Comparison of ENCODE assay signal across 21 cellular contexts in the genomic region with DNA sequence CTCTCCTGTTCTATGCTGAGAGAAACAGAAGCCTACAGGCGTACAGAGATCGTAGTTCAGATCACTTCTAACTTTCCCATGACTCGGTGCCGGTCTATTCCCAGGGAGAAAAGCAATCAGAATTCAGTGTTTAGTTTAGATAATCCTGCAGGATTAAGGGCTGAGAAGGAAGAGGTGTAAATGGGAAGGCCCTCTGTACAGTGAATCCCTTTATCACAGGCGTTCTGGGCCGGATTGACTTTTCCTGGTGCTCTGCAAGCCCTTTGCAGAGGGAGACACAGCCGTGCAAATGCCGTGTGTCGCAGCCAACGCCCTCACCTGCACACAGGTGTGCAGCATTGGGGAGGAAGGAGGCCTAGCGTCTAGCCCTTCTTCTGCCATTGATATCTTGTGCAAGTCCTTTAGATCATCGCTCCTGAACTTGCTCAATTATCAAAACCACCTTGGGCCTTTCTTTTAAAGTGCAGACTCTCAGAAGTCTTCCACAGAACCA.
DNase-seq lines count a peak whose midpoint lies in the region; ATAC-seq and TF ChIP-seq lines count a peak whose summit lies in the region.
"Had no signal": no experiment of that assay in that cellular context is flagged by ENCODE, and none has a peak within 500 bp of the region (broad histone marks: within the 10 kb centered on the region; RNA-seq: fewer than 3 reads in every experiment).

No MANE protein-coding gene starts in this region.

- H3K27ac ChIP-seq in endodermal cell (ENCODE audit: low read depth, low read length): peak overlapping the region; percentile 36
- no peak overlapping the region for H3K27ac ChIP-seq in lower lobe of right lung
- H3K27ac ChIP-seq: BLaER1 treated with 17β-estradiol and CSF1 and Interleukin-3, amounts not matched to agents 10 nM and 100 nM; GM23248; HL-60 had no signal

- peaks cover 44% of the 10 kb centered on the region for H3K27me3 ChIP-seq in endodermal cell (ENCODE audit: control insufficient read depth, insufficient read depth, low read length, poor library complexity, severe bottlenecking)
- H3K27me3 ChIP-seq in lower lobe of right lung (ENCODE audit: low read depth): peaks cover 4% of the 10 kb centered on the region

- peaks cover 6% of the 10 kb centered on the region for H3K9me3 ChIP-seq in endodermal cell (ENCODE audit: control insufficient read depth, low read length)
- H3K9me3 ChIP-seq in lower lobe of right lung: no peaks in the 10 kb centered on the region
- H3K9me3 ChIP-seq: BLaER1 treated with 17β-estradiol and CSF1 and Interleukin-3, amounts not matched to agents 10 nM and 100 nM; MG63; SK-N-SH had no signal

- H3K4me3 ChIP-seq in endodermal cell (ENCODE audit: low read length) (peak overlapping the region; percentile 13), lower lobe of right lung (no peak overlapping the region)
- H3K4me3 ChIP-seq: BLaER1 treated with 17β-estradiol and CSF1 and Interleukin-3, amounts not matched to agents 10 nM and 100 nM; GM23248; K562; MG63 had no signal

- H3K27me3 Mint-ChIP-seq in endodermal cell (ENCODE audit: insufficient read depth) (peaks cover 44% of the 10 kb centered on the region), progenitor cell of endocrine pancreas (peaks cover 24% of the 10 kb centered on the region)

- H3K9me3 Mint-ChIP-seq in endodermal cell (no peaks in the 10 kb centered on the region), progenitor cell of endocrine pancreas (ENCODE audit: low read depth) (no peaks in the 10 kb centered on the region)
- H3K9me3 Mint-ChIP-seq: H9 had no signal

- intact Hi-C loops in lower lobe of right lung (cut with DNase I): no loop called here

- TF ChIP-seq CTCF in endodermal cell (conservative IDR thresholded peaks at IDR 0.05) (no peak), progenitor cell of endocrine pancreas (IDR thresholded peaks at IDR 0.05; ENCODE audit: unreplicated experiment) (no peak), lower lobe of right lung (IDR thresholded peaks at IDR 0.05) (no peak)

- WGBS in endodermal cell (ENCODE audit: insufficient coverage in 1 of 2, insufficient read length in 1 of 2), 2 experiments: 76 to 88% methylated on average over 8 to 12 of the region's 12 CpGs

- peak overlapping the region; percentile 3 for H3K4me3 Mint-ChIP-seq in endodermal cell
- H3K4me3 Mint-ChIP-seq in progenitor cell of endocrine pancreas (ENCODE audit: low read depth): no peak overlapping the region
- H3K4me3 Mint-ChIP-seq: CD4-positive, alpha-beta memory T cell; H9 had no signal

- H3K27ac Mint-ChIP-seq in endodermal cell (peak overlapping the region; percentile 86), progenitor cell of endocrine pancreas (peak overlapping the region; percentile 7)
- H3K27ac Mint-ChIP-seq: CD4-positive, alpha-beta memory T cell; H9 had no signal

- H3K4me1 Mint-ChIP-seq in endodermal cell: peaks cover 57% of the 10 kb centered on the region
- peaks cover 42% of the 10 kb centered on the region for H3K4me1 Mint-ChIP-seq in progenitor cell of endocrine pancreas (ENCODE audit: low read depth)

- ATAC-seq in lower lobe of right lung: no peak
- ATAC-seq in HG03520 (IDR thresholded peaks at IDR 0.05; ENCODE audit: unreplicated experiment): no peak
- ATAC-seq in GM18511 (IDR thresholded peaks at IDR 0.05; ENCODE audit: unreplicated experiment): no peak
- ATAC-seq: HepG2, K562, Panc1 had no signal

- H3K9ac ChIP-seq in endodermal cell (ENCODE audit: extremely low read depth, low read length, poor library complexity, severe bottlenecking): peak overlapping the region; percentile 39
- H3K9ac ChIP-seq: BLaER1 treated with 17β-estradiol and CSF1 and Interleukin-3, amounts not matched to agents 10 nM and 100 nM; GM23248; SK-N-SH had no signal

- H3K4me1 ChIP-seq in endodermal cell (ENCODE audit: control insufficient read depth, insufficient read depth, low read length) (peaks cover 19% of the 10 kb centered on the region), lower lobe of right lung (no peaks in the 10 kb centered on the region)

- peak; percentile 70 for DNase-seq in NCI-H82 treated with DMSO at 0.1 percent for 48 hours (lab: John Stamatoyannopoulos, UW; ENCODE audit: unreplicated experiment)
- peak; percentile 55 for DNase-seq in endodermal cell
- no peak for DNase-seq in progenitor cell of endocrine pancreas (ENCODE audit: low spot score, unreplicated experiment)
- DNase-seq in lower lobe of right lung: no peak
- DNase-seq in stimulated activated naive CD4-positive, alpha-beta T cell treated with Interleukin-2 at 50 U/mL for 16 hours (lab: John Stamatoyannopoulos, UW): no peak
- DNase-seq: CD4-positive, alpha-beta memory T cell; GM23248; H9; MG63; NCI-H1694 treated with DMSO at 0.1 percent for 48 hours; NCI-H2107; NCI-H748 treated with DMSO at 0.1 percent for 48 hours; SIG-M5; SK-N-SH had no signal

- H3K36me3 Mint-ChIP-seq in endodermal cell (ENCODE audit: low read depth) (no peaks in the 10 kb centered on the region), progenitor cell of endocrine pancreas (ENCODE audit: insufficient read depth) (no peaks in the 10 kb centered on the region)
- H3K36me3 Mint-ChIP-seq: CD4-positive, alpha-beta memory T cell had no signal

- H3K36me3 ChIP-seq in endodermal cell (ENCODE audit: control insufficient read depth, insufficient read depth, low read length) (no peaks in the 10 kb centered on the region), lower lobe of right lung (no peaks in the 10 kb centered on the region)
- H3K36me3 ChIP-seq: BLaER1 treated with 17β-estradiol and CSF1 and Interleukin-3, amounts not matched to agents 10 nM and 100 nM; MG63 had no signal

Comparison
In these comparisons a context has a peak if more than half of its experiments do, and no peak if none do; other contexts are left out.
1. DNase-seq: peak in NCI-H82 treated with DMSO at 0.1 percent for 48 hours (single experiment) and endodermal cell (single experiment); none in progenitor cell of endocrine pancreas (single experiment), lower lobe of right lung (single experiment) and stimulated activated naive CD4-positive, alpha-beta T cell treated with Interleukin-2 at 50 U/mL for 16 hours (single experiment).